Comparison of ENCODE assay signal across 14 cellular contexts in genomic region chr17:51815097-51815496, GRCh38.
A peak's percentile ranks its signal among the peaks of the same experiment; 100 is the strongest.
DNase-seq lines count a peak whose midpoint lies in the region; ATAC-seq and TF ChIP-seq lines count a peak whose summit lies in the region.
"Had no signal": no experiment of that assay in that cellular context is flagged by ENCODE, and none has a peak within 500 bp of the region (broad histone marks: within the 10 kb centered on the region; RNA-seq: fewer than 3 reads in every experiment).

No MANE protein-coding gene starts in this region.

- intact Hi-C loops in body of pancreas (cut with DNase I), result no loop called here
- intact Hi-C loops in thyroid gland (cut with DNase I), result no loop called here

- no peaks in the 10 kb centered on the region for H4K20me1 ChIP-seq in GM23338 (replicated peaks; ENCODE audit: insufficient read depth)

- H3K9me3 ChIP-seq in body of pancreas (no peaks in the 10 kb centered on the region), thyroid gland (no peaks in the 10 kb centered on the region)
- H3K9me3 ChIP-seq: Caco-2 had no signal

- no peak for TF ChIP-seq CTCF in GM23338 (conservative IDR thresholded peaks at IDR 0.05; ENCODE audit: low read depth in 2 of 2)
- TF ChIP-seq CTCF in body of pancreas (IDR thresholded peaks at IDR 0.05), result no peak
- no peak for TF ChIP-seq CTCF in thyroid gland (IDR thresholded peaks at IDR 0.05)

- H3K36me3 ChIP-seq in GM23338 (ENCODE audit: insufficient read depth), result no peaks in the 10 kb centered on the region
- no peaks in the 10 kb centered on the region for H3K36me3 ChIP-seq in body of pancreas (replicated peaks in 1 of 2; ENCODE audit: insufficient read depth in 1 of 2, low read depth in 2 of 2)
- no peaks in the 10 kb centered on the region for H3K36me3 ChIP-seq in thyroid gland

- H3K9me2 ChIP-seq in GM23338 (ENCODE audit: insufficient read depth), result no peaks in the 10 kb centered on the region

- H3K27ac Mint-ChIP-seq in GM23338, result peak overlapping the region; percentile 41; the same call in 1 of the 2 replicates
- H3K27ac Mint-ChIP-seq: CD4-positive, alpha-beta T cell had no signal

- H3K4me1 Mint-ChIP-seq in GM23338, result no peaks in the 10 kb centered on the region

- H3K27ac ChIP-seq in GM23338 (ENCODE audit: low read depth), result no peak overlapping the region
- H3K27ac ChIP-seq in body of pancreas, result peak overlapping the region; percentile 7 to 61 (median 52)
- peak overlapping the region in 2 of 3 donors; percentile 19 to 27 for H3K27ac ChIP-seq in thyroid gland
- H3K27ac ChIP-seq: C4-2B had no signal

- no peaks in the 10 kb centered on the region for H3K9me3 Mint-ChIP-seq in GM23338
- H3K9me3 Mint-ChIP-seq: CD4-positive, alpha-beta T cell; H9 had no signal

- no peaks in the 10 kb centered on the region for H3F3A ChIP-seq in GM23338 (replicated peaks; ENCODE audit: low read depth)

- no peak for ATAC-seq in GM23338
- ATAC-seq in body of pancreas, result no peak
- no peak for ATAC-seq in HG03280 (IDR thresholded peaks at IDR 0.05; ENCODE audit: unreplicated experiment)
- ATAC-seq in GM18517 (IDR thresholded peaks at IDR 0.05; ENCODE audit: unreplicated experiment), result no peak

- H3K27me3 ChIP-seq in GM23338 (ENCODE audit: insufficient read depth), result no peaks in the 10 kb centered on the region
- H3K27me3 ChIP-seq in body of pancreas, result no peaks in the 10 kb centered on the region
- no peaks in the 10 kb centered on the region for H3K27me3 ChIP-seq in thyroid gland

- no peak for TF ChIP-seq POLR2A in body of pancreas (IDR thresholded peaks at IDR 0.05)
- TF ChIP-seq POLR2A in thyroid gland (IDR thresholded peaks at IDR 0.05), result no peak

- no peaks in the 10 kb centered on the region for H3K36me3 Mint-ChIP-seq in GM23338 (ENCODE audit: low read depth)

- H3K4me1 ChIP-seq in GM23338 (ENCODE audit: insufficient read depth) (peaks cover 5% of the 10 kb centered on the region; the same call in 1 of the 2 replicates), body of pancreas (peaks cover 26% of the 10 kb centered on the region), thyroid gland (peaks cover 10 to 18% of the 10 kb centered on the region in 2 donors)
- H3K4me1 ChIP-seq: Caco-2 had no signal

- no peak overlapping the region for H3K4me3 Mint-ChIP-seq in GM23338
- H3K4me3 Mint-ChIP-seq: CD4-positive, alpha-beta T cell; H9 had no signal

- WGBS in body of pancreas, 2 donors, result 62 to 64% methylated on average over 4 of the region's 4 CpGs
- 65% methylated on average over 4 of the region's 4 CpGs for WGBS in thyroid gland, 2 donors

- DNase-seq in GM23338 (ENCODE audit: low spot score) (no peak), body of pancreas (no peak), thyroid gland (peak; percentile 7 to 21), NCI-H2081 (lab: John Stamatoyannopoulos, UW) (no peak)
- DNase-seq: AML-193; Caco-2; CD4-positive, alpha-beta T cell; DMS153; DMS79 treated with DMSO at 0.1 percent for 48 hours; GF-D8; H9 had no signal

- no peaks in the 10 kb centered on the region for H3K79me2 ChIP-seq in GM23338 (replicated peaks; ENCODE audit: insufficient read depth)

- H3K4me3 ChIP-seq in GM23338 (no peak overlapping the region), body of pancreas (no peak overlapping the region), thyroid gland (replicated peaks in 1 of 3) (no peak overlapping the region)

- H2AFZ ChIP-seq in GM23338, result 0 out of 2 replicates have a peak overlapping the region, but pooled peaks have one; percentile 23

- no peak overlapping the region for H3K4me2 ChIP-seq in GM23338

- H3K27me3 Mint-ChIP-seq in GM23338 (ENCODE audit: insufficient read depth, low read depth, poor library complexity), result peaks cover 2% of the 10 kb centered on the region

TF ChIP-seq in GM23338, 12 proteins besides CTCF, POLR2A, EP300 and RAD21 (continues in another document):
- TF ChIP-seq NANOG (IDR thresholded peaks at IDR 0.05; ENCODE audit: borderline replicate concordance), result no peak
- no peak for TF ChIP-seq EZH2 (IDR thresholded peaks at IDR 0.05; ENCODE audit: low read depth, unreplicated experiment)
- no peak for TF ChIP-seq STAT1 (IDR thresholded peaks at IDR 0.05; ENCODE audit: unreplicated experiment)
- TF ChIP-seq ZNF331 (CRISPR knock-in tag; IDR thresholded peaks at IDR 0.05; ENCODE audit: low read depth), result no peak
- no peak for TF ChIP-seq ZNF114 (CRISPR knock-in tag; IDR thresholded peaks at IDR 0.05)
- no peak for TF ChIP-seq POLR2AphosphoS5 (IDR thresholded peaks at IDR 0.05; ENCODE audit: low read depth)
- no peak for TF ChIP-seq ZNF462 (CRISPR knock-in tag; IDR thresholded peaks at IDR 0.05)
- TF ChIP-seq REST (IDR thresholded peaks at IDR 0.05; ENCODE audit: unreplicated experiment), result no peak

Comparison
In these comparisons a context has a peak if more than half of its experiments do, and no peak if none do; other contexts are left out.
1. DNase-seq: peak in thyroid gland (2 of 2); none in GM23338 (single experiment), body of pancreas (0 of 4) and NCI-H2081 (0 of 2).